15 cellular contexts compared by ENCODE assay signal in the genomic region with DNA sequence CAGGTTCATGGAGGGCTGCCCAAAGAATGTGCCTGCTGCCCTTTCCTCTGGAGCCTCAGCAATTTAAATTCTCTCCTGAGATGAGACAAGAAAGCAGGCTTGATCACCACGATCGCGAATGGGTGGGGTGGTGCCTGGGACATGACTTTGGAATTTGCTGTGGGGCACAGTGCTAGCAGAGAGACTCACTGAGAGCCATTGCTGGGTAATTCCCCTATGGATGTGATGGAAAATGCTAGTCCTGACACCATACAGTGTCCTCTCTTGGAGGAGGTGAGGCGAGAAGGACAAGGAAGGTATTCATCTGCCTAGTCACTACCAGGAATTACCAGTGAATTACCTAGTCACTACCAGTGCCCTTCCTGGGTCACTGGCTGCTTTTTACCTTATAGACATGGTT. TPM values are rescaled to one million over a fixed set of nuclear protein-coding genes. Genes with fewer than 3 reads are reported as not detected.
A peak's percentile ranks its signal among the peaks of the same experiment; 100 is the strongest.
DNase-seq lines count a peak whose midpoint lies in the region; ATAC-seq and TF ChIP-seq lines count a peak whose summit lies in the region.
"Had no signal": no experiment of that assay in that cellular context is flagged by ENCODE, and none has a peak within 500 bp of the region (broad histone marks: within the 10 kb centered on the region; RNA-seq: fewer than 3 reads in every experiment).

No MANE protein-coding gene starts in this region.

- TF ChIP-seq RAD21 in HCT116 (IDR thresholded peaks at IDR 0.05; ENCODE audit: low read depth): no peak

- no peaks in the 10 kb centered on the region for H3K79me2 ChIP-seq in HCT116 (ENCODE audit: insufficient read depth, low read length)

- H2BK15ac ChIP-seq in mesenchymal stem cell (ENCODE audit: low read depth, poor library complexity, severe bottlenecking): no peak overlapping the region

- RAD21 ChIA-PET in HCT116 (lab: Charles Lee; ENCODE audit: low non-redundant PET in 1 of 2, low total read pairs in 2 of 2, uncharacterized antibody in 2 of 2, unreplicated experiment in 2 of 2): no interaction called here

- H3K27me3 ChIP-seq in HCT116 (ENCODE audit: insufficient read depth, low read length): no peaks in the 10 kb centered on the region
- peaks cover 0 to 5% of the 10 kb centered on the region in 2 experiments for H3K27me3 ChIP-seq in mesenchymal stem cell (ENCODE audit: control insufficient read depth in 1 of 2, insufficient read depth in 1 of 2, low read length in 2 of 2)
- no peaks in the 10 kb centered on the region for H3K27me3 ChIP-seq in uterus
- H3K27me3 ChIP-seq in esophagus squamous epithelium: no peaks in the 10 kb centered on the region
- H3K27me3 ChIP-seq: Peyer's patch had no signal

- POLR2A ChIA-PET in HCT116 (lab: Charles Lee): no interaction called here

- no peak for DNase-seq in HCT116 (ENCODE audit: low read depth, low spot score)
- DNase-seq in mesenchymal stem cell: no peak
- DNase-seq in uterus: no peak
- no peak for DNase-seq in esophagus squamous epithelium (lab: John Stamatoyannopoulos, UW)
- DNase-seq: ACHN, DND-41, NCI-H1105, NCI-H1694, NCI-H2081 treated with DMSO at 0.1 percent for 48 hours, Peyer's patch had no signal

- no peaks in the 10 kb centered on the region for H3K9me2 ChIP-seq in HCT116 (ENCODE audit: insufficient read depth)

- H3K18ac ChIP-seq in mesenchymal stem cell (ENCODE audit: low read depth in 1 of 2, low read length in 2 of 2): no peak overlapping the region

- TF ChIP-seq CTCF in HCT116 (IDR thresholded peaks at IDR 0.05 in 2 of 3, conservative IDR thresholded peaks at IDR 0.05 in 1 of 3; ENCODE audit: borderline replicate concordance in 1 of 3, insufficient read depth in 1 of 3, low read depth in 2 of 3, low read length in 2 of 3): no peak
- TF ChIP-seq CTCF in uterus (IDR thresholded peaks at IDR 0.05): no peak
- TF ChIP-seq CTCF in esophagus squamous epithelium (IDR thresholded peaks at IDR 0.05): no peak

- CTCF ChIA-PET in HCT116 (lab: Charles Lee): no interaction called here

- H4K20me1 ChIP-seq in HCT116 (ENCODE audit: insufficient read depth): no peaks in the 10 kb centered on the region

- H2AK5ac ChIP-seq in mesenchymal stem cell (ENCODE audit: low read length, severe bottlenecking): no peak overlapping the region

- TF ChIP-seq POLR2A in HCT116 (IDR thresholded peaks at IDR 0.05; ENCODE audit: borderline replicate concordance, extremely low read depth, insufficient read depth, insufficient read length): no peak
- TF ChIP-seq POLR2A in uterus (IDR thresholded peaks at IDR 0.05): no peak
- no peak for TF ChIP-seq POLR2A in esophagus squamous epithelium (IDR thresholded peaks at IDR 0.05)

- ATAC-seq in HCT116 (0 out of 2 replicates have a peak, but pooled peaks have one; percentile 17), esophagus mucosa (peak; percentile 82), GM21515 (IDR thresholded peaks at IDR 0.05; ENCODE audit: unreplicated experiment) (no peak), HG03442 (IDR thresholded peaks at IDR 0.05; ENCODE audit: unreplicated experiment) (no peak)
- ATAC-seq: K562 had no signal

- H2AFZ ChIP-seq in HCT116 (ENCODE audit: low read depth, low read length, poor library complexity, severe bottlenecking) (no peak overlapping the region), mesenchymal stem cell (ENCODE audit: low read depth, low read length) (no peak overlapping the region)

- H2BK12ac ChIP-seq in mesenchymal stem cell (ENCODE audit: low read length in 2 of 2): no peak overlapping the region

- no peak overlapping the region for H2BK120ac ChIP-seq in mesenchymal stem cell (ENCODE audit: low read depth, low read length)

- H3K79me1 ChIP-seq in mesenchymal stem cell (replicated peaks; ENCODE audit: low read length, poor library complexity, severe bottlenecking): no peaks in the 10 kb centered on the region

- BruUV-seq in HCT116 (replicated peaks; lab: Mats Ljungman, UMichigan): no TSS peak

- H3K9ac ChIP-seq in HCT116 (ENCODE audit: low read length) (no peak overlapping the region), mesenchymal stem cell (ENCODE audit: low read length) (peak overlapping the region; percentile 28)

- 87% methylated on average over 4 of the region's 4 CpGs for WGBS in mesenchymal stem cell
- 29 to 51% methylated on average over 4 of the region's 4 CpGs for WGBS in esophagus squamous epithelium, 2 donors

- H3K14ac ChIP-seq in mesenchymal stem cell (ENCODE audit: low read length in 2 of 2): no peak overlapping the region

- H3K4me2 ChIP-seq in HCT116 (ENCODE audit: low read length): no peak overlapping the region
- H3K4me2 ChIP-seq in mesenchymal stem cell (ENCODE audit: low read length, poor library complexity, severe bottlenecking): no peak overlapping the region

- H3K36me3 ChIP-seq in HCT116 (ENCODE audit: control insufficient read depth in 1 of 2, insufficient read depth in 2 of 2, low read length in 2 of 2) (no peaks in the 10 kb centered on the region), mesenchymal stem cell (ENCODE audit: control insufficient read depth in 1 of 2, insufficient read depth in 2 of 2, low read depth in 1 of 2, low read length in 2 of 2) (peaks cover 0 to 83% of the 10 kb centered on the region in 2 experiments), uterus (no peaks in the 10 kb centered on the region), esophagus squamous epithelium (no peaks in the 10 kb centered on the region)
- H3K36me3 ChIP-seq: Peyer's patch had no signal

- no peaks in the 10 kb centered on the region for H3K9me3 ChIP-seq in HCT116 (ENCODE audit: control insufficient read depth in 1 of 2, insufficient read depth in 1 of 2, low read depth in 1 of 2, low read length in 2 of 2)
- H3K9me3 ChIP-seq in mesenchymal stem cell (ENCODE audit: control insufficient read depth, low read length): peaks cover 15% of the 10 kb centered on the region
- H3K9me3 ChIP-seq in uterus: no peaks in the 10 kb centered on the region
- no peaks in the 10 kb centered on the region for H3K9me3 ChIP-seq in esophagus squamous epithelium
- H3K9me3 ChIP-seq: Peyer's patch had no signal

- H4K8ac ChIP-seq in mesenchymal stem cell (ENCODE audit: low read length): no peak overlapping the region

- no peak overlapping the region for H2BK5ac ChIP-seq in mesenchymal stem cell (ENCODE audit: low read depth, low read length, poor library complexity, severe bottlenecking)

- H3K27ac ChIP-seq in HCT116 (ENCODE audit: low read depth, low read length): no peak overlapping the region
- H3K27ac ChIP-seq in mesenchymal stem cell (ENCODE audit: low read length, poor library complexity, severe bottlenecking): no peak overlapping the region
- peak overlapping the region; percentile 24 to 33 for H3K27ac ChIP-seq in uterus
- peak overlapping the region in 2 of 4 donors; percentile 7 to 52 for H3K27ac ChIP-seq in esophagus squamous epithelium
- H3K27ac ChIP-seq: Peyer's patch had no signal

- H4K91ac ChIP-seq in mesenchymal stem cell (ENCODE audit: low read length): no peak overlapping the region

- intact Hi-C loops in HCT116 (cut with micrococcal nuclease): no loop called here
- intact Hi-C loops in uterus (cut with DNase I; ENCODE audit: low total_unique reads): no loop called here
- intact Hi-C loops in esophagus squamous epithelium (cut with DNase I): no loop called here

- no peak overlapping the region for H3K23ac ChIP-seq in mesenchymal stem cell (ENCODE audit: low read length in 2 of 2)

- H3K4me1 ChIP-seq in HCT116 (ENCODE audit: control insufficient read depth in 1 of 2, insufficient read depth in 2 of 2, low read length in 2 of 2) (no peaks in the 10 kb centered on the region), mesenchymal stem cell (ENCODE audit: control insufficient read depth, insufficient read depth, low read depth, low read length) (no peaks in the 10 kb centered on the region), uterus (peaks cover 0 to 3% of the 10 kb centered on the region in 2 donors), esophagus squamous epithelium (peaks cover 14 to 44% (median 26%) of the 10 kb centered on the region in 3 donors)
- H3K4me1 ChIP-seq: Peyer's patch had no signal

- H3K4me3 ChIP-seq in HCT116 (replicated peaks in 1 of 2; ENCODE audit: low read depth in 1 of 2, low read length in 2 of 2): no peak overlapping the region
- no peak overlapping the region for H3K4me3 ChIP-seq in mesenchymal stem cell (ENCODE audit: insufficient read depth in 1 of 2, low read depth in 1 of 2, low read length in 2 of 2)
- no peak overlapping the region for H3K4me3 ChIP-seq in uterus
- H3K4me3 ChIP-seq in esophagus squamous epithelium: no peak overlapping the region
- H3K4me3 ChIP-seq: K562, Peyer's patch had no signal

- no peak overlapping the region for H3K4ac ChIP-seq in mesenchymal stem cell (ENCODE audit: low read depth in 1 of 2, low read length in 2 of 2)

TF ChIP-seq in HCT116, 20 proteins besides CTCF, POLR2A, EP300 and RAD21:
- TF ChIP-seq SRF (IDR thresholded peaks at IDR 0.05; ENCODE audit: low read depth) (no peak), SP1 (IDR thresholded peaks at IDR 0.05; ENCODE audit: low read depth) (no peak), TCF7L2 (IDR thresholded peaks at IDR 0.05; ENCODE audit: borderline replicate concordance, extremely low read depth, insufficient read depth, insufficient read length) (no peak), CBX3 (IDR thresholded peaks at IDR 0.05; ENCODE audit: low read depth) (no peak), EZH2phosphoT487 (IDR thresholded peaks at IDR 0.05; ENCODE audit: borderline replicate concordance) (no peak), ZNF274 (IDR thresholded peaks at IDR 0.05; ENCODE audit: low read depth, low read length) (no peak), EZH2 (IDR thresholded peaks at IDR 0.05) (no peak), ATF3 (IDR thresholded peaks at IDR 0.05) (no peak), ELF1 (IDR thresholded peaks at IDR 0.05; ENCODE audit: borderline replicate concordance, low read depth) (no peak)
TF ChIP-seq in HCT116: peak in this region for 0.

RNA-seq across cellular contexts. Expression of gene FAM20A, which starts 15.5 kb away (rescaled TPM):
- total RNA-seq in HCT116 (2021; ENCODE audit: unreplicated experiment) (not detected), esophagus mucosa (13.6 TPM), uterus (10 to 100 TPM in 2 of 4 donors, 1 to 10 TPM in 1, under 1 TPM in 1; under 0.01 to 40.3 (median 14.0) TPM), esophagus squamous epithelium (10 to 100 TPM in 1 of 4 donors, 1 to 10 TPM in 3; 4.0 to 15.3 (median 7.8) TPM)
- polyA plus RNA-seq in HCT116 (2012): 0.31 and 0.33 TPM in 2 replicates
- polyA plus RNA-seq in mesenchymal stem cell (2013, experiment 1 of 2): 0.37 TPM
- polyA plus RNA-seq in mesenchymal stem cell (2013, experiment 2 of 2): 0.44 TPM
- total RNA-seq: SK-MEL-5 had no signal
- polyA plus RNA-seq: K562 had no signal

Comparison
In these comparisons a context has a peak if more than half of its experiments do, and no peak if none do; other contexts are left out.
1. ATAC-seq: peak in HCT116 (single experiment) and esophagus mucosa (single experiment); none in GM21515 (single experiment) and HG03442 (single experiment).
2. H3K27ac ChIP-seq: peak in uterus (2 of 2); none in HCT116 (single experiment) and mesenchymal stem cell (single experiment).